Comparison of ENCODE assay signal across 12 cellular contexts in the genomic region with DNA sequence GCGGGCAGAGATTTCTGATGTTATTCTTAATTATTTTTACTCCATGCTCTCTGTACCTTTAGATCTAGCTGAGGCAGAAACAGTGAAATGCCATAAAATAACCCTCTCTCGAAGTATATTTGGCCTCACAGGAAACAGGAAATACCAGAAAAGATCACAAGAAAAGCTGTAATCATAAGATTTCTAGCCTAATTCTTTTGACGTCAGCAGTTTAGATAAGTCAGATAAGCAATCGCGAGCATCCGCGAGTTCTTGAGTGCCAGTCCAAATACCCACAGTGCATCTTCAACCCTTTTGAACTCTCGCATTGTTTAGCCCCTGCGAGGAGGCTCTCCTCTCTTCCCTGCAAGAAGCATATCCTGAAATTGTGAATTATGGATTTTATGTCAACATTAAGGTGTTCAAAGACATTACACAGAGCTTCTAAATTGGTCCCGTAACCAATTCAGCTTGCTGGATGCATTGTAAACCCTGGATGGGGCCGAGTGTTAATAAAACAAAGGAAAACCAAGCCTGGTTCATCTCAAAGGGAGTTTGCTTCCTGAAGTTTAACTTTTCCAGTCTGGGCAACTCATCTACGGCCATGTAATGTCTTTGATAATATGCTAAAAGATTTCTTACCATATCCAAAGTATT.
DNase-seq lines count a peak whose midpoint lies in the region; ATAC-seq and TF ChIP-seq lines count a peak whose summit lies in the region.
"Had no signal": no experiment of that assay in that cellular context is flagged by ENCODE, and none has a peak within 500 bp of the region (broad histone marks: within the 10 kb centered on the region; RNA-seq: fewer than 3 reads in every experiment).

No MANE protein-coding gene starts in this region.

- TF ChIP-seq CTCF in natural killer cell (IDR thresholded peaks at IDR 0.05) (no peak), Calu3 (IDR thresholded peaks at IDR 0.05; ENCODE audit: unreplicated experiment) (no peak)

- no peaks in the 10 kb centered on the region for H3K9me3 Mint-ChIP-seq in natural killer cell
- no peaks in the 10 kb centered on the region for H3K9me3 Mint-ChIP-seq in natural killer cell treated with Interleukin-12 subunit alpha and Interleukin-12 subunit beta and Interleukin-15 and Interleukin-18, amount 100 ng/mL, for 72 hours
- H3K9me3 Mint-ChIP-seq in Calu3 (ENCODE audit: low read depth, unreplicated experiment): no peaks in the 10 kb centered on the region

- BruUV-seq in Calu3 (replicated peaks; lab: Mats Ljungman, UMichigan): no TSS peak

- H3K4me1 Mint-ChIP-seq in natural killer cell (peaks cover 7 to 12% of the 10 kb centered on the region in 2 donors), Calu3 (ENCODE audit: low read depth, unreplicated experiment) (no peaks in the 10 kb centered on the region)
- H3K4me1 Mint-ChIP-seq in natural killer cell treated with Interleukin-12 subunit alpha and Interleukin-12 subunit beta and Interleukin-15 and Interleukin-18, amount 100 ng/mL, for 72 hours (ENCODE audit: low read depth in 2 of 2): peaks cover 0 to 9% of the 10 kb centered on the region in 2 donors

- H3K4me3 ChIP-seq in urinary bladder (ENCODE audit: low read depth, low read length): no peak overlapping the region

- DNase-seq in natural killer cell: no peak
- DNase-seq in natural killer cell treated with Interleukin-12 subunit alpha and Interleukin-12 subunit beta and Interleukin-15 and Interleukin-18, amount 100 ng/mL, for 72 hours (ENCODE audit: low spot score): no peak
- peak; percentile 96 for DNase-seq in amniotic epithelial cell (ENCODE audit: low read depth)
- peak; percentile 89 for DNase-seq in iris pigment epithelial cell (ENCODE audit: low read depth)
- no peak for DNase-seq in Calu3
- DNase-seq: activated CD8-positive, alpha-beta memory T cell treated with anti-CD3 and anti-CD28 coated beads, Interleukin-2, amount 50 U/mL, for 4 hours; NCI-H187; SHP77 treated with DMSO at 0.1 percent for 48 hours had no signal

- peak overlapping the region; percentile 85 for H3K27ac ChIP-seq in urinary bladder (ENCODE audit: low read depth)
- H3K27ac ChIP-seq: C4-2B had no signal

- WGBS in urinary bladder: 15% methylated on average over 12 of the region's 12 CpGs

- no peaks in the 10 kb centered on the region for H3K36me3 ChIP-seq in urinary bladder (ENCODE audit: insufficient read depth)

- H3K4me3 Mint-ChIP-seq in natural killer cell (no peak overlapping the region), Calu3 (ENCODE audit: low read depth, unreplicated experiment) (no peak overlapping the region)
- no peak overlapping the region for H3K4me3 Mint-ChIP-seq in natural killer cell treated with Interleukin-12 subunit alpha and Interleukin-12 subunit beta and Interleukin-15 and Interleukin-18, amount 100 ng/mL, for 72 hours

- H3K27ac Mint-ChIP-seq in natural killer cell (peak overlapping the region in 1 of 2 donors; percentile 10), Calu3 (ENCODE audit: unreplicated experiment) (no peak overlapping the region)
- H3K27ac Mint-ChIP-seq in natural killer cell treated with Interleukin-12 subunit alpha and Interleukin-12 subunit beta and Interleukin-15 and Interleukin-18, amount 100 ng/mL, for 72 hours: peak overlapping the region in 1 of 2 donors; percentile 38

- ATAC-seq in natural killer cell (peak in 2 of 3 donors; percentile 50 to 70), GM21619 (IDR thresholded peaks at IDR 0.05; ENCODE audit: unreplicated experiment) (no peak), HG02610 (IDR thresholded peaks at IDR 0.05; ENCODE audit: unreplicated experiment) (no peak)
- ATAC-seq in natural killer cell treated with Interleukin-12 subunit alpha and Interleukin-12 subunit beta and Interleukin-15 and Interleukin-18, amount 100 ng/mL, for 72 hours: no peak

- intact Hi-C loops in natural killer cell (cut with micrococcal nuclease): no loop called here
- intact Hi-C loops in Calu3 (cut with micrococcal nuclease; ENCODE audit: unreplicated experiment): no loop called here

- CTCF ChIA-PET in Calu3 (lab: Charles Lee): no interaction called here

- H3K27me3 Mint-ChIP-seq in natural killer cell (ENCODE audit: low read depth in 2 of 2) (peaks cover 0 to 15% of the 10 kb centered on the region in 2 donors), Calu3 (ENCODE audit: unreplicated experiment) (no peaks in the 10 kb centered on the region)
- H3K27me3 Mint-ChIP-seq in natural killer cell treated with Interleukin-12 subunit alpha and Interleukin-12 subunit beta and Interleukin-15 and Interleukin-18, amount 100 ng/mL, for 72 hours: peaks cover 5 to 21% of the 10 kb centered on the region in 2 donors

- H3K36me3 Mint-ChIP-seq in natural killer cell (no peaks in the 10 kb centered on the region), Calu3 (ENCODE audit: insufficient read depth, unreplicated experiment) (no peaks in the 10 kb centered on the region)
- H3K36me3 Mint-ChIP-seq in natural killer cell treated with Interleukin-12 subunit alpha and Interleukin-12 subunit beta and Interleukin-15 and Interleukin-18, amount 100 ng/mL, for 72 hours: no peaks in the 10 kb centered on the region

- no peaks in the 10 kb centered on the region for H3K4me1 ChIP-seq in urinary bladder (ENCODE audit: insufficient read depth)

Comparison
In these comparisons a context has a peak if more than half of its experiments do, and no peak if none do; other contexts are left out.
1. ATAC-seq: peak in natural killer cell (2 of 3); none in natural killer cell treated with Interleukin-12 subunit alpha and Interleukin-12 subunit beta and Interleukin-15 and Interleukin-18, amount 100 ng/mL, for 72 hours (0 of 2), GM21619 (single experiment) and HG02610 (single experiment).
2. DNase-seq: peak in amniotic epithelial cell (single experiment) and iris pigment epithelial cell (single experiment); none in natural killer cell (single experiment), natural killer cell treated with Interleukin-12 subunit alpha and Interleukin-12 subunit beta and Interleukin-15 and Interleukin-18, amount 100 ng/mL, for 72 hours (single experiment) and Calu3 (single experiment).